ENCODE assay signal across 11 cellular contexts in genomic region chr17:43019418-43019817, GRCh38. TPM values are rescaled to one million over a fixed set of nuclear protein-coding genes. Genes with fewer than 3 reads are reported as not detected.
A peak's percentile ranks its signal among the peaks of the same experiment; 100 is the strongest.
DNase-seq lines count a peak whose midpoint lies in the region; ATAC-seq and TF ChIP-seq lines count a peak whose summit lies in the region.
"Had no signal": no experiment of that assay in that cellular context is flagged by ENCODE, and none has a peak within 500 bp of the region (broad histone marks: within the 10 kb centered on the region; RNA-seq: fewer than 3 reads in every experiment).

No MANE protein-coding gene starts in this region.

- H3K79me2 ChIP-seq in Loucy (ENCODE audit: insufficient read depth, low read length) = peaks cover 46% of the 10 kb centered on the region

- H3K4me3 Mint-ChIP-seq in endodermal cell (peak overlapping the region; percentile 98), neural crest cell (peak overlapping the region; percentile 91)
- no peak overlapping the region for H3K4me3 Mint-ChIP-seq in activated T-cell treated with anti-CD3 and anti-CD28 coated beads, Interleukin-2, amount 50 U/mL, for 4 hours
- H3K4me3 Mint-ChIP-seq: activated naive CD4-positive, alpha-beta T cell treated with anti-CD3 and anti-CD28 coated beads for 36 hours had no signal

- H3K27me3 ChIP-seq in Loucy (ENCODE audit: insufficient read depth, low read length, poor library complexity, severe bottlenecking) (no peaks in the 10 kb centered on the region), endodermal cell (ENCODE audit: control insufficient read depth, insufficient read depth, low read length, poor library complexity, severe bottlenecking) (no peaks in the 10 kb centered on the region)

- 80 to 88% methylated on average over 5 to 6 of the region's 7 CpGs for WGBS in endodermal cell (ENCODE audit: insufficient coverage in 1 of 2, insufficient read length in 1 of 2), 2 experiments

- H3F3A ChIP-seq in Loucy (ENCODE audit: low read depth) = 0 out of 2 replicates have a peak, but pooled peaks cover 4% of the 10 kb centered on the region

- H3K9me2 ChIP-seq in Loucy (replicated peaks; ENCODE audit: low read depth, low read length) = no peaks in the 10 kb centered on the region

- no peak for ATAC-seq in activated T-cell treated with anti-CD3 and anti-CD28 coated beads, Interleukin-2, amount 50 U/mL, for 4 hours
- ATAC-seq in HG02798 (IDR thresholded peaks at IDR 0.05; ENCODE audit: poor library complexity, unreplicated experiment) (no peak), GM19395 (IDR thresholded peaks at IDR 0.05; ENCODE audit: unreplicated experiment) (no peak)

- H3K9ac ChIP-seq in Loucy (ENCODE audit: low read depth, low read length, poor library complexity, severe bottlenecking) = peak overlapping the region; percentile 94
- H3K9ac ChIP-seq in endodermal cell (ENCODE audit: extremely low read depth, low read length, poor library complexity, severe bottlenecking) = no peak overlapping the region

- peaks cover 24% of the 10 kb centered on the region for H4K20me1 ChIP-seq in Loucy (ENCODE audit: insufficient read depth, low read length, poor library complexity, severe bottlenecking)

- H3K4me1 Mint-ChIP-seq in endodermal cell (peaks cover 26% of the 10 kb centered on the region), neural crest cell (peaks cover 56% of the 10 kb centered on the region)
- H3K4me1 Mint-ChIP-seq in activated T-cell treated with anti-CD3 and anti-CD28 coated beads, Interleukin-2, amount 50 U/mL, for 4 hours (ENCODE audit: low read depth) = peaks cover 33% of the 10 kb centered on the region

- H3K4me3 ChIP-seq in AG10803 (ENCODE audit: low read length) (peak overlapping the region; percentile 1), Loucy (ENCODE audit: low read length, poor library complexity, severe bottlenecking) (peak overlapping the region; percentile 92), endodermal cell (ENCODE audit: low read length) (peak overlapping the region; percentile 93)

- TF ChIP-seq CTCF in AG10803 (conservative IDR thresholded peaks at IDR 0.05; ENCODE audit: low read length) = no peak
- no peak for TF ChIP-seq CTCF in Loucy (conservative IDR thresholded peaks at IDR 0.05; ENCODE audit: low read length)
- no peak for TF ChIP-seq CTCF in endodermal cell (conservative IDR thresholded peaks at IDR 0.05)
- TF ChIP-seq CTCF in neural crest cell (conservative IDR thresholded peaks at IDR 0.05) = no peak

- peaks cover 25% of the 10 kb centered on the region; the same call in 1 of the 2 replicates for H3K36me3 ChIP-seq in Loucy (ENCODE audit: insufficient read depth, low read length)
- H3K36me3 ChIP-seq in endodermal cell (ENCODE audit: control insufficient read depth, insufficient read depth, low read length) = peaks cover 51% of the 10 kb centered on the region

- H3K9me3 Mint-ChIP-seq in endodermal cell (no peaks in the 10 kb centered on the region), neural crest cell (no peaks in the 10 kb centered on the region)
- H3K9me3 Mint-ChIP-seq in activated T-cell treated with anti-CD3 and anti-CD28 coated beads, Interleukin-2, amount 50 U/mL, for 4 hours = no peaks in the 10 kb centered on the region
- H3K9me3 Mint-ChIP-seq: activated naive CD4-positive, alpha-beta T cell treated with anti-CD3 and anti-CD28 coated beads for 36 hours had no signal

- H3K27ac Mint-ChIP-seq in endodermal cell (peak overlapping the region; percentile 71), neural crest cell (ENCODE audit: unreplicated experiment) (no peak overlapping the region)
- H3K27ac Mint-ChIP-seq: activated naive CD4-positive, alpha-beta T cell treated with anti-CD3 and anti-CD28 coated beads for 36 hours had no signal

- H2AFZ ChIP-seq in Loucy (ENCODE audit: low read length) = no peak overlapping the region

- H3K36me3 Mint-ChIP-seq in endodermal cell (ENCODE audit: low read depth) = peaks cover 47% of the 10 kb centered on the region
- H3K36me3 Mint-ChIP-seq in neural crest cell (ENCODE audit: low read depth) = peaks cover 2% of the 10 kb centered on the region
- peaks cover 2% of the 10 kb centered on the region for H3K36me3 Mint-ChIP-seq in activated T-cell treated with anti-CD3 and anti-CD28 coated beads, Interleukin-2, amount 50 U/mL, for 4 hours (ENCODE audit: insufficient read depth)

- H3K4me2 ChIP-seq in Loucy (ENCODE audit: low read depth, low read length, poor library complexity, severe bottlenecking) = peak overlapping the region; percentile 91

- H3K4me1 ChIP-seq in Loucy (ENCODE audit: insufficient read depth, low read length, poor library complexity, severe bottlenecking) (peaks cover 29% of the 10 kb centered on the region), endodermal cell (ENCODE audit: control insufficient read depth, insufficient read depth, low read length) (peaks cover 12% of the 10 kb centered on the region)

- H3K9me3 ChIP-seq in Loucy (ENCODE audit: insufficient read depth, low read depth, low read length) = no peaks in the 10 kb centered on the region
- H3K9me3 ChIP-seq in endodermal cell (ENCODE audit: control insufficient read depth, low read length) = no peaks in the 10 kb centered on the region

- H3K27me3 Mint-ChIP-seq in endodermal cell (ENCODE audit: insufficient read depth) (no peaks in the 10 kb centered on the region), neural crest cell (ENCODE audit: low read depth) (peaks cover 2% of the 10 kb centered on the region)
- H3K27me3 Mint-ChIP-seq in activated T-cell treated with anti-CD3 and anti-CD28 coated beads, Interleukin-2, amount 50 U/mL, for 4 hours (ENCODE audit: low read depth) = no peaks in the 10 kb centered on the region

- DNase-seq in AG10803 (ENCODE audit: low read depth) (peak; percentile 38), endodermal cell (peak; percentile 43), neural crest cell (ENCODE audit: low read depth, low spot score) (no peak), NCI-H82 (lab: John Stamatoyannopoulos, UW) (no peak)
- no peak for DNase-seq in activated T-cell treated with anti-CD3 and anti-CD28 coated beads, Interleukin-2, amount 50 U/mL, for 4 hours
- DNase-seq: activated naive CD4-positive, alpha-beta T cell treated with anti-CD3 and anti-CD28 coated beads for 36 hours; kidney glomerular epithelial cell; RPMI8226 had no signal

- H3K27ac ChIP-seq in endodermal cell (ENCODE audit: low read depth, low read length) = peak overlapping the region; percentile 16

RNA-seq across cellular contexts. Expression of gene VAT1, which starts 2.8 kb away (rescaled TPM):
- 100 to 1,000 TPM; 306 to 402 TPM for total RNA-seq in endodermal cell
- 281 TPM for polyA plus RNA-seq in endodermal cell (2013, experiment 1 of 2)
- polyA plus RNA-seq in endodermal cell (2013, experiment 2 of 2) = 251 TPM
- 112 and 115 TPM in 2 replicates for total RNA-seq in neural crest cell
- total RNA-seq in activated T-cell treated with anti-CD3 and anti-CD28 coated beads, Interleukin-2, amount 50 U/mL, for 4 hours = 10 to 100 TPM; 11.7 to 15.9 (median 15.5) TPM

RNA-seq across cellular contexts. Expression of gene RND2, which starts 5.6 kb away (rescaled TPM):
- 10 to 100 TPM; 36.1 to 55.5 TPM for total RNA-seq in endodermal cell
- polyA plus RNA-seq in endodermal cell (2013, experiment 1 of 2) = 85.1 TPM
- 79.7 TPM for polyA plus RNA-seq in endodermal cell (2013, experiment 2 of 2)
- 15.3 and 17.8 TPM in 2 replicates for total RNA-seq in neural crest cell
- under 1 TPM; 0.13 to 0.33 (median 0.24) TPM for total RNA-seq in activated T-cell treated with anti-CD3 and anti-CD28 coated beads, Interleukin-2, amount 50 U/mL, for 4 hours
- total RNA-seq: activated naive CD4-positive, alpha-beta T cell treated with anti-CD3 and anti-CD28 coated beads for 36 hours had no signal

RNA-seq across cellular contexts. Expression of gene IFI35, which starts 12.8 kb away (rescaled TPM):
- total RNA-seq in endodermal cell = 1 to 10 TPM; 3.0 to 5.1 TPM
- polyA plus RNA-seq in endodermal cell (2013, experiment 1 of 2) = 1.8 TPM
- 1.2 TPM for polyA plus RNA-seq in endodermal cell (2013, experiment 2 of 2)
- total RNA-seq in neural crest cell = 0.91 and 1.3 TPM in 2 replicates
- total RNA-seq in activated T-cell treated with anti-CD3 and anti-CD28 coated beads, Interleukin-2, amount 50 U/mL, for 4 hours = 10 to 100 TPM; 26.4 to 46.6 (median 34.1) TPM

RNA-seq across cellular contexts. Expression of gene RPL27, which starts 21.2 kb away (rescaled TPM):
- total RNA-seq in endodermal cell (1,000 to 10,000 TPM; 1,077 to 1,196 TPM), neural crest cell (1,045 and 1,183 TPM in 2 replicates)
- 1,840 TPM for polyA plus RNA-seq in endodermal cell (2013, experiment 1 of 2)
- polyA plus RNA-seq in endodermal cell (2013, experiment 2 of 2) = 1,865 TPM
- 1,000 to 10,000 TPM; 1,553 to 1,718 (median 1,686) TPM for total RNA-seq in activated T-cell treated with anti-CD3 and anti-CD28 coated beads, Interleukin-2, amount 50 U/mL, for 4 hours

RNA-seq across cellular contexts. Expression of gene RUNDC1, which starts 39.1 kb away (rescaled TPM):
- total RNA-seq in endodermal cell (10 to 100 TPM; 17.7 to 18.5 TPM), neural crest cell (15.9 and 16.5 TPM in 2 replicates)
- 13.4 TPM for polyA plus RNA-seq in endodermal cell (2013, experiment 1 of 2)
- 11.3 TPM for polyA plus RNA-seq in endodermal cell (2013, experiment 2 of 2)
- 10 to 100 TPM; 14.1 to 17.4 (median 16.7) TPM for total RNA-seq in activated T-cell treated with anti-CD3 and anti-CD28 coated beads, Interleukin-2, amount 50 U/mL, for 4 hours

Comparison
In these comparisons a context has a peak if more than half of its experiments do, and no peak if none do; other contexts are left out.
1. DNase-seq: peak in AG10803 (single experiment) and endodermal cell (single experiment); none in neural crest cell (single experiment), NCI-H82 (single experiment) and activated T-cell treated with anti-CD3 and anti-CD28 coated beads, Interleukin-2, amount 50 U/mL, for 4 hours (single experiment).
2. H3K4me3 ChIP-seq: peak in every context shown above with its lines; median percentile 93 in endodermal cell; 92 in Loucy; 1 in AG10803.
3. RNA of gene RND2, which starts 5.6 kb away (total RNA-seq): 36.1 to 55.5 TPM in endodermal cell and 15.3 to 17.8 TPM in neural crest cell; 0.13 to 0.33 TPM in activated T-cell treated with anti-CD3 and anti-CD28 coated beads, Interleukin-2, amount 50 U/mL, for 4 hours; every median in the first group is over 10 times any median in the second.
4. RNA of gene IFI35, which starts 12.8 kb away (total RNA-seq): 26.4 to 46.6 TPM in activated T-cell treated with anti-CD3 and anti-CD28 coated beads, Interleukin-2, amount 50 U/mL, for 4 hours; 3.0 to 5.1 TPM in endodermal cell and 0.91 to 1.3 TPM in neural crest cell; every median in the first group is over 4 times any median in the second.